In genomic region chr6:148819852-148820251, GRCh38 we compare ENCODE assay signal across 1 cellular context.
TF ChIP-seq lines count a peak whose summit lies in the region.

No MANE protein-coding gene starts in this region.

TF ChIP-seq in WTC11, 78 proteins besides CTCF, POLR2A, EP300 and RAD21 (continued from another document):
- TF ChIP-seq ZMAT4 (CRISPR knock-in tag; IDR thresholded peaks at IDR 0.05) (no peak), ZNF423 (CRISPR knock-in tag; IDR thresholded peaks at IDR 0.05) (no peak), TEAD1 (CRISPR knock-in tag; IDR thresholded peaks at IDR 0.05) (no peak), ATF1 (CRISPR knock-in tag; IDR thresholded peaks at IDR 0.05) (no peak), GTF2I (CRISPR knock-in tag; conservative IDR thresholded peaks at IDR 0.05) (no peak), ATF3 (CRISPR knock-in tag; conservative IDR thresholded peaks at IDR 0.05) (no peak), FOXJ3 (CRISPR knock-in tag; IDR thresholded peaks at IDR 0.05; ENCODE audit: borderline replicate concordance) (no peak), USF1 (CRISPR knock-in tag; IDR thresholded peaks at IDR 0.05) (no peak), STAT6 (CRISPR knock-in tag; conservative IDR thresholded peaks at IDR 0.05; ENCODE audit: low read depth) (no peak), GRHL2 (CRISPR knock-in tag; IDR thresholded peaks at IDR 0.05; ENCODE audit: insufficient replicate concordance, severe bottlenecking) (no peak), KAT7 (CRISPR knock-in tag; IDR thresholded peaks at IDR 0.05; ENCODE audit: borderline replicate concordance) (no peak), ZBTB43 (CRISPR knock-in tag; IDR thresholded peaks at IDR 0.05) (no peak)
